Comparison of ENCODE assay signal across 8 cellular contexts in genomic region chr1:173477286-173478098, GRCh38. TPM values are rescaled to one million over a fixed set of nuclear protein-coding genes. Genes with fewer than 3 reads are reported as not detected.
DNase-seq lines count a peak whose midpoint lies in the region; ATAC-seq and TF ChIP-seq lines count a peak whose summit lies in the region.

Gene PRDX6, plus strand, starts transcription at chr1:173477335. Its CDS starts 63 bp downstream, at chr1:173477398.

- 0% methylated on average over 1 to 69 of the region's 69 CpGs for WGBS in heart left ventricle, 4 donors

- POLR2A ChIA-PET in RWPE1 (lab: Yijun Ruan, JAX; ENCODE audit: low non-redundant PET) = no interaction called here

- no peak for TF ChIP-seq CTCF in RWPE1 (conservative IDR thresholded peaks at IDR 0.05; ENCODE audit: low read depth)
- no peak for TF ChIP-seq CTCF in heart left ventricle (IDR thresholded peaks at IDR 0.05)

- CTCF ChIA-PET in RWPE1 (lab: Yijun Ruan, JAX) = interaction anchor here (0.7 kb wide), 1 partner anchor 13 kb away, joined by 3 read pairs; no protein-coding TSS in a partner anchor

- H3K4me1 ChIP-seq in HUES48 (ENCODE audit: control insufficient read depth, insufficient read depth, low read length) (peaks cover 29% of the 10 kb centered on the region), heart left ventricle (peaks cover 0 to 61% (median 50%) of the 10 kb centered on the region in 12 donors)

- peak within 1 kb of the TSS; percentile 91 for H3K9ac ChIP-seq in HUES48 (ENCODE audit: low read depth, low read length)

- intact Hi-C loops in heart left ventricle (cut with DNase I) = loop anchor here (1.0 to 10.0 kb wide), 13 partner anchors 45 to 680 kb away; partner anchors contain the start of genes CENPL (in 2 of the 10), DARS2 (in 2 of the 10), KLHL20 (in 2 of the 10) and RABGAP1L (in 2 of the 10)

- no peaks in the 10 kb centered on the region for H3K27me3 ChIP-seq in HUES48 (ENCODE audit: control insufficient read depth, insufficient read depth, low read length)
- no peaks in the 10 kb centered on the region for H3K27me3 ChIP-seq in heart left ventricle

- H3K36me3 ChIP-seq in HUES48 (ENCODE audit: control insufficient read depth, insufficient read depth, low read length) (peaks cover 43% of the 10 kb centered on the region), heart left ventricle (peaks cover 0 to 32% (median 23%) of the 10 kb centered on the region in 9 donors)

- H3K27ac ChIP-seq in HUES48 (ENCODE audit: low read depth, low read length) = peak within 1 kb of the TSS; percentile 87
- peak within 1 kb of the TSS; percentile 95 for H3K27ac ChIP-seq in RWPE1
- H3K27ac ChIP-seq in heart left ventricle = peak within 1 kb of the TSS; percentile 93 to 99 (median 98)

- peak in 1 of 2 donors; percentile 75 for TF ChIP-seq POLR2A in heart left ventricle (IDR thresholded peaks at IDR 0.05)

- DNase-seq in ELF-1 (ENCODE audit: low read depth, low spot score) (peak; percentile 78), RWPE1 (ENCODE audit: low spot score) (peak; percentile 53), amniotic stem cell (lab: John Stamatoyannopoulos, UW) (peak; percentile 90), heart left ventricle (peak in 4 of 5 donors; percentile 63 to 92 (median 91)), pons (ENCODE audit: low spot score) (peak; percentile 24), NCI-H1436 (lab: John Stamatoyannopoulos, UW) (no peak)

- H3K9me3 ChIP-seq in HUES48 (ENCODE audit: control insufficient read depth, insufficient read depth, low read length) (0 out of 2 replicates have a peak, but pooled peaks cover under 1% of the 10 kb centered on the region), heart left ventricle (no peaks in the 10 kb centered on the region)

- H3K4me3 ChIP-seq in HUES48 (ENCODE audit: low read depth, low read length) = peak within 1 kb of the TSS; percentile 88
- H3K4me3 ChIP-seq in heart left ventricle = peak within 1 kb of the TSS; percentile 70 to 96 (median 86)

- ATAC-seq in GM21526 (IDR thresholded peaks at IDR 0.05; ENCODE audit: low FRiP score, unreplicated experiment) (peak; percentile 51), heart left ventricle (peak; percentile 38 to 83 (median 63))

RNA-seq across cellular contexts. Expression of gene PRDX6, which starts in this region (rescaled TPM):
- total RNA-seq in heart left ventricle = 100 to 1,000 TPM; 237 to 522 (median 405) TPM
- 100 to 1,000 TPM; 452 to 635 TPM for polyA plus RNA-seq in heart left ventricle
